30 cellular contexts compared by ENCODE assay signal in genomic region chr4:156523991-156524390, GRCh38.
"Had no signal": no experiment of that assay in that cellular context is flagged by ENCODE, and none has a peak within 500 bp of the region (broad histone marks: within the 10 kb centered on the region; RNA-seq: fewer than 3 reads in every experiment).

No MANE protein-coding gene starts in this region.

- H3K9me3 Mint-ChIP-seq: activated CD4-positive, alpha-beta T cell treated with anti-CD3 and anti-CD28 coated beads, Interleukin-2, amount 10 ng/mL, durations not matched to agents 7 days and 5 days; activated naive CD4-positive, alpha-beta T cell treated with anti-CD3 and anti-CD28 coated beads for 36 hours; activated T-helper 1 cell treated with anti-CD3 and anti-CD28 coated beads, Interleukin-12 subunit alpha, Interleukin-12 subunit beta, Interleukin-2, Interleukin-4 antibody, amounts not matched to agents 30 ng/mL and 10 ng/mL and 1 ng/mL, durations not matched to agents 14 hours and 24 hours and 36 hours; activated T-helper 2 cell treated with anti-CD3 and anti-CD28 coated beads, Interferon-gamma antibody, Interleukin-2, Interleukin-4, amounts not matched to agents 10 μg/mL and 5 μg/mL and 100 μg/mL, durations not matched to agents 14 hours and 24 hours and 36 hours; WTC11 had no signal

- H3K36me3 Mint-ChIP-seq: activated naive CD4-positive, alpha-beta T cell treated with anti-CD3 and anti-CD28 coated beads, Interleukin-2, amount 50 U/mL, for 24 hours; activated naive CD8-positive, alpha-beta T cell treated with anti-CD3 and anti-CD28 coated beads for 36 hours; WTC11 had no signal

- DNase-seq: activated CD4-positive, alpha-beta T cell treated with anti-CD3 and anti-CD28 coated beads for 1 hour; activated CD4-positive, alpha-beta T cell treated with anti-CD3 and anti-CD28 coated beads for 4 hours; activated CD4-positive, alpha-beta T cell treated with anti-CD3 and anti-CD28 coated beads, Interleukin-2, amount 10 ng/mL, durations not matched to agents 7 days and 5 days; activated CD4-positive, alpha-beta T cell treated with anti-CD3 and anti-CD28 coated beads, Interleukin-2, amount 50 U/mL, for 48 hours; activated CD8-positive, alpha-beta memory T cell treated with anti-CD3 and anti-CD28 coated beads for 24 hours; activated CD8-positive, alpha-beta T cell treated with anti-CD3 and anti-CD28 coated beads for 36 hours; activated effector memory CD4-positive, alpha-beta T cell treated with anti-CD3 and anti-CD28 coated beads, Interleukin-2, amount 50 U/mL, for 16 hours; activated naive CD4-positive, alpha-beta T cell treated with anti-CD3 and anti-CD28 coated beads for 36 hours; activated naive CD8-positive, alpha-beta T cell treated with anti-CD3 and anti-CD28 coated beads for 36 hours; activated naive CD8-positive, alpha-beta T cell treated with anti-CD3 and anti-CD28 coated beads, Interleukin-2, amount 50 U/mL, for 24 hours; activated T-cell treated with anti-CD3 and anti-CD28 coated beads, Interleukin-2, amount 50 U/mL, for 48 hours; adrenal gland; amygdala; aorta; body of pancreas; caudate nucleus; effector CD8-positive, alpha-beta T cell; esophagus squamous epithelium; foreskin keratinocyte; heart right ventricle; T-helper 2 cell had no signal

- H3K9me3 ChIP-seq: adrenal gland, body of pancreas, esophagus squamous epithelium, gastroesophageal sphincter, heart right ventricle had no signal

- H3K27me3 Mint-ChIP-seq: activated CD4-positive, alpha-beta T cell treated with anti-CD3 and anti-CD28 coated beads, Interleukin-2, amount 10 ng/mL, durations not matched to agents 7 days and 5 days; activated CD8-positive, alpha-beta T cell treated with anti-CD3 and anti-CD28 coated beads for 36 hours; activated naive CD4-positive, alpha-beta T cell treated with anti-CD3 and anti-CD28 coated beads, Interleukin-2, amount 50 U/mL, for 24 hours; activated naive CD8-positive, alpha-beta T cell treated with anti-CD3 and anti-CD28 coated beads for 36 hours; activated naive CD8-positive, alpha-beta T cell treated with anti-CD3 and anti-CD28 coated beads, Interleukin-2, amount 50 U/mL, for 24 hours had no signal

- H3K27ac Mint-ChIP-seq: activated CD4-positive, alpha-beta T cell treated with anti-CD3 and anti-CD28 coated beads, Interleukin-2, amount 10 ng/mL, durations not matched to agents 7 days and 5 days; activated CD8-positive, alpha-beta T cell treated with anti-CD3 and anti-CD28 coated beads for 36 hours; activated naive CD4-positive, alpha-beta T cell treated with anti-CD3 and anti-CD28 coated beads for 36 hours; activated naive CD4-positive, alpha-beta T cell treated with anti-CD3 and anti-CD28 coated beads, Interleukin-2, amount 50 U/mL, for 24 hours; activated naive CD8-positive, alpha-beta T cell treated with anti-CD3 and anti-CD28 coated beads for 36 hours; activated naive CD8-positive, alpha-beta T cell treated with anti-CD3 and anti-CD28 coated beads, Interleukin-2, amount 50 U/mL, for 24 hours; activated T-helper 1 cell treated with anti-CD3 and anti-CD28 coated beads, Interleukin-12 subunit alpha, Interleukin-12 subunit beta, Interleukin-2, Interleukin-4 antibody, amounts not matched to agents 30 ng/mL and 10 ng/mL and 1 ng/mL, durations not matched to agents 14 hours and 24 hours and 36 hours; activated T-helper 2 cell treated with anti-CD3 and anti-CD28 coated beads, Interferon-gamma antibody, Interleukin-2, Interleukin-4, amounts not matched to agents 10 μg/mL and 5 μg/mL and 100 μg/mL, durations not matched to agents 14 hours and 24 hours and 36 hours; WTC11 had no signal

- H3K4me1 ChIP-seq: adrenal gland, body of pancreas, esophagus squamous epithelium, gastroesophageal sphincter, heart right ventricle had no signal

- H3K27me3 ChIP-seq: adrenal gland, body of pancreas, esophagus squamous epithelium, foreskin keratinocyte, gastroesophageal sphincter, heart right ventricle had no signal

- H3K4me3 Mint-ChIP-seq: activated CD4-positive, alpha-beta T cell treated with anti-CD3 and anti-CD28 coated beads, Interleukin-2, amount 10 ng/mL, durations not matched to agents 7 days and 5 days; activated CD8-positive, alpha-beta T cell treated with anti-CD3 and anti-CD28 coated beads for 36 hours; activated naive CD4-positive, alpha-beta T cell treated with anti-CD3 and anti-CD28 coated beads for 36 hours; activated naive CD4-positive, alpha-beta T cell treated with anti-CD3 and anti-CD28 coated beads, Interleukin-2, amount 50 U/mL, for 24 hours; activated naive CD8-positive, alpha-beta T cell treated with anti-CD3 and anti-CD28 coated beads for 36 hours; activated naive CD8-positive, alpha-beta T cell treated with anti-CD3 and anti-CD28 coated beads, Interleukin-2, amount 50 U/mL, for 24 hours; activated T-helper 1 cell treated with anti-CD3 and anti-CD28 coated beads, Interleukin-12 subunit alpha, Interleukin-12 subunit beta, Interleukin-2, Interleukin-4 antibody, amounts not matched to agents 30 ng/mL and 10 ng/mL and 1 ng/mL, durations not matched to agents 14 hours and 24 hours and 36 hours; WTC11 had no signal

- H3K4me1 Mint-ChIP-seq: activated CD4-positive, alpha-beta T cell treated with anti-CD3 and anti-CD28 coated beads, Interleukin-2, amount 10 ng/mL, durations not matched to agents 7 days and 5 days; activated naive CD4-positive, alpha-beta T cell treated with anti-CD3 and anti-CD28 coated beads, Interleukin-2, amount 50 U/mL, for 24 hours; activated naive CD8-positive, alpha-beta T cell treated with anti-CD3 and anti-CD28 coated beads for 36 hours; activated naive CD8-positive, alpha-beta T cell treated with anti-CD3 and anti-CD28 coated beads, Interleukin-2, amount 50 U/mL, for 24 hours; WTC11 had no signal

- H3K4me3 ChIP-seq: adrenal gland, body of pancreas, esophagus squamous epithelium, gastroesophageal sphincter, heart right ventricle had no signal

- H3K36me3 ChIP-seq: adrenal gland, esophagus squamous epithelium, gastroesophageal sphincter, heart right ventricle had no signal

- FAIRE-seq: colon, endometrium, endothelial cell of umbilical vein had no signal

- H3K27ac ChIP-seq: adrenal gland, body of pancreas, epithelial cell of prostate, esophagus squamous epithelium, foreskin keratinocyte, gastroesophageal sphincter, heart right ventricle had no signal
